ENCODE assay signal across 1 cellular context in the genomic region with DNA sequence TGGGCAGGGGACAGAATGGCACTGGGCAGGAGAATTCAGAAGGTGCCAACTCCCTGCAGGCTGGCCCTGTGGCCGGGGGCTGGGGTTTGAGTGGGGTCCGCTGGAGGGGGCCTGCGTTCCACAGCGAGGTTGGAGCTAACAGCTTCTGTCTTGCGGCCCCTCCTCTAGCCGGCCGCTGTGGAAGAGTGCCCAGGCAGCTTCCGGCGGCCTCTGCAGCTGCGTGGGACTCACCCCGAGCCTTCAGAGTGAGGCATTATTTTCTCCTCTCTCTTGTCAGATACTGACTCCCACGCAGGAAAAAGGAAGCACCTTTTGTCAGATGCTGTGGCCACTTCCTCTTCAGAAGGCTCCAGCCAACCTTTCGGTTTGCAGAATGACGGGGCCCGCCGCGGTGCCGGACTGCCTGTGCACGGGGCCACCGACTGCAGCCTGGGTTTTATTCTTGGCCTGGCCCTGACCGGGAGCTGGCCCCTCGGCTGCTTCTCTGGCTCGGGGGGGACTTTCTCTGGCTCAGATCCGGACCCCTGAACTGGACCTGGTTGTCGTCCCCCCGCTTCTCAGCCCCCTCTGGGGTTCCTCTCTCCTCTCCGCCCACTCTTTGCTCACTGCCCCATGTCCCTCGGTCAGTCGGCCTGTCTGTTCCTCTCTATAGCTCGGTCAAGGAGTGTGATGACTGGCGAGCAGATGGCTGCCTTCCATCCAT.
TF ChIP-seq lines count a peak whose summit lies in the region.

No MANE protein-coding gene starts in this region.

TF ChIP-seq in IMR-90, 13 proteins besides CTCF, POLR2A, EP300 and RAD21 (continued from another document):
- TF ChIP-seq, protein P1, sequence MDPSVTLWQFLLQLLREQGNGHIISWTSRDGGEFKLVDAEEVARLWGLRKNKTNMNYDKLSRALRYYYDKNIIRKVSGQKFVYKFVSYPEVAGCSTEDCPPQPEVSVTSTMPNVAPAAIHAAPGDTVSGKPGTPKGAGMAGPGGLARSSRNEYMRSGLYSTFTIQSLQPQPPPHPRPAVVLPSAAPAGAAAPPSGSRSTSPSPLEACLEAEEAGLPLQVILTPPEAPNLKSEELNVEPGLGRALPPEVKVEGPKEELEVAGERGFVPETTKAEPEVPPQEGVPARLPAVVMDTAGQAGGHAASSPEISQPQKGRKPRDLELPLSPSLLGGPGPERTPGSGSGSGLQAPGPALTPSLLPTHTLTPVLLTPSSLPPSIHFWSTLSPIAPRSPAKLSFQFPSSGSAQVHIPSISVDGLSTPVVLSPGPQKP (IDR thresholded peaks at IDR 0.05; ENCODE audit: borderline replicate concordance, low read depth, low read length), result no peak
- no peak for TF ChIP-seq MXI1 (IDR thresholded peaks at IDR 0.05; ENCODE audit: borderline replicate concordance, low read depth, low read length)
